ENCODE assay signal across 8 cellular contexts in genomic region chr7:7681191-7681935, GRCh38. TPM values are rescaled to one million over a fixed set of nuclear protein-coding genes. Genes with fewer than 3 reads are reported as not detected.
DNase-seq lines count a peak whose midpoint lies in the region; ATAC-seq, FAIRE-seq and TF ChIP-seq lines count a peak whose summit lies in the region.

No MANE protein-coding gene starts in this region.

- peak; percentile 6 for DNase-seq in GDM1 (lab: John Stamatoyannopoulos, UW)
- DNase-seq in LNCaP clone FGC (ENCODE audit: low read depth): peak; percentile 61
- DNase-seq in RCC 7860 (ENCODE audit: low spot score): peak; percentile 39
- DNase-seq in T47D (ENCODE audit: low read depth in 1 of 2, low spot score in 1 of 2): peak; percentile 13 to 88
- peak; percentile 11 for DNase-seq in keratinocyte (ENCODE audit: low read depth, low spot score)
- DNase-seq in stimulated activated CD8-positive, alpha-beta memory T cell treated with anti-CD3 and anti-CD28 coated beads, Interleukin-15, amount 100 ng/mL, for 1 hour (ENCODE audit: low read depth): peak; percentile 24
- DNase-seq in NK-92 treated with Interleukin-12 subunit alpha and Interleukin-12 subunit beta, amount 100 ng/mL, for 24 hours (lab: John Stamatoyannopoulos, UW): no peak

- no peaks in the 10 kb centered on the region for H3K36me3 ChIP-seq in keratinocyte (ENCODE audit: control insufficient read depth in 2 of 2, extremely low read depth in 1 of 2, insufficient read depth in 2 of 2, low read length in 2 of 2)

- H3K9me1 ChIP-seq in keratinocyte (ENCODE audit: control insufficient read depth, extremely low read depth, insufficient read depth, low read length): no peaks in the 10 kb centered on the region

- peak overlapping the region; percentile 70 for H3K4me2 ChIP-seq in keratinocyte (ENCODE audit: control insufficient read depth, extremely low read depth, insufficient read depth, low read depth, low read length)

- TF ChIP-seq CTCF in LNCaP clone FGC (IDR thresholded peaks at IDR 0.05; ENCODE audit: control insufficient read depth, extremely low read depth, insufficient read depth) (peak; percentile 57), keratinocyte (optimal IDR thresholded peaks at IDR 0.05 in 1 of 3, IDR thresholded peaks at IDR 0.05 in 1 of 3, conservative IDR thresholded peaks at IDR 0.05 in 1 of 3; ENCODE audit: extremely low read depth in 1 of 3, insufficient read depth in 2 of 3, low read length in 3 of 3) (peak in 2 of 3 experiments; percentile 33 to 52)

- peak overlapping the region; percentile 34 for H3K9ac ChIP-seq in keratinocyte (ENCODE audit: control insufficient read depth, extremely low read depth, insufficient read depth, low read length)

- no peaks in the 10 kb centered on the region for H4K20me1 ChIP-seq in keratinocyte (ENCODE audit: control insufficient read depth, extremely low read depth, insufficient read depth, low read length)

- peaks cover 18% of the 10 kb centered on the region for H3K4me1 ChIP-seq in keratinocyte (ENCODE audit: control insufficient read depth, extremely low read depth, insufficient read depth, low read length)

- H3K27ac ChIP-seq in keratinocyte (ENCODE audit: control insufficient read depth, insufficient read depth, low read length): peak overlapping the region; percentile 5

- ATAC-seq in GM21529 (IDR thresholded peaks at IDR 0.05; ENCODE audit: unreplicated experiment): peak; percentile 86

- H3K4me3 ChIP-seq in LNCaP clone FGC (ENCODE audit: low read depth, low read length) (peak overlapping the region; percentile 2; the same call in 1 of the 2 replicates), keratinocyte (ENCODE audit: control insufficient read depth in 2 of 3, extremely low read depth in 1 of 3, insufficient read depth in 2 of 3, low read depth in 1 of 3, low read length in 3 of 3) (no peak overlapping the region)

- in situ Hi-C loops in T47D (cut with HindIII; ENCODE audit: low pct_unique_long_range_greater_than_20kb, low sequenced_read_pairs): no loop called here

- H3K9me3 ChIP-seq in keratinocyte (ENCODE audit: control insufficient read depth, low read depth, low read length): no peaks in the 10 kb centered on the region

- dilution Hi-C loops in keratinocyte (cut with MboI; ENCODE audit: extremely low pct_ligation_motif_present, low sequenced_read_pairs): no loop called here

- peak overlapping the region; percentile 53 for H2AFZ ChIP-seq in keratinocyte (ENCODE audit: control insufficient read depth, low read length)

- no peaks in the 10 kb centered on the region for H3K79me2 ChIP-seq in keratinocyte (ENCODE audit: control insufficient read depth, insufficient read depth, low read length)

- H3K27me3 ChIP-seq in keratinocyte (ENCODE audit: control insufficient read depth, extremely low read depth, insufficient read depth, low read length): no peaks in the 10 kb centered on the region

- FAIRE-seq in RCC 7860 (lab: Jason Lieb, UNC) (peak; percentile 90), keratinocyte (lab: Jason Lieb, UNC) (peak; percentile 32)

RNA-seq across cellular contexts. Expression of gene RPA3, which starts 37.0 kb away (rescaled TPM):
- 19.2 to 51.1 TPM (median 28.3 TPM) in 3 replicates for polyA plus RNA-seq in keratinocyte
- polyA plus RNA-seq in keratinocyte (2011; ENCODE audit: low read depth): 2.7 TPM
- 25.2 and 27.3 TPM in 2 replicates for polyA plus RNA-seq in keratinocyte (2011; cell fraction: cytosol; rRNA removed)
- polyA plus RNA-seq in keratinocyte (2011; cell fraction: nucleus; rRNA removed): 7.6 and 8.9 TPM in 2 replicates
- polyA plus RNA-seq in keratinocyte (2012; ENCODE audit: low replicate concordance): 24.5 and 37.1 TPM in 2 replicates
- polyA minus RNA-seq in keratinocyte: 3.5 to 6.5 TPM (median 4.0 TPM) in 3 replicates
- 12.3 TPM for polyA minus RNA-seq in keratinocyte (2011; cell fraction: cytosol; rRNA and poly(A)+ RNA removed)
- polyA minus RNA-seq in keratinocyte (2011; cell fraction: nucleus; rRNA and poly(A)+ RNA removed): 2.5 and 3.3 TPM in 2 replicates

RNA-seq across cellular contexts. Expression of gene UMAD1, which starts 40.8 kb away (rescaled TPM):
- polyA plus RNA-seq in keratinocyte: 12.5 to 18.2 TPM (median 13.2 TPM) in 3 replicates
- polyA plus RNA-seq in keratinocyte (2011; ENCODE audit: low read depth): 8.9 TPM
- 11.8 and 20.9 TPM in 2 replicates for polyA plus RNA-seq in keratinocyte (2011; cell fraction: cytosol; rRNA removed)
- 8.9 and 11.8 TPM in 2 replicates for polyA plus RNA-seq in keratinocyte (2011; cell fraction: nucleus; rRNA removed)
- polyA plus RNA-seq in keratinocyte (2012; ENCODE audit: low replicate concordance): 4.8 and 7.9 TPM in 2 replicates
- 4.1 to 12.2 TPM (median 9.9 TPM) in 3 replicates for polyA minus RNA-seq in keratinocyte
- 7.1 TPM for polyA minus RNA-seq in keratinocyte (2011; cell fraction: cytosol; rRNA and poly(A)+ RNA removed)
- polyA minus RNA-seq in keratinocyte (2011; cell fraction: nucleus; rRNA and poly(A)+ RNA removed): 4.4 and 9.9 TPM in 2 replicates
